Comparison of ENCODE assay signal across 3 cellular contexts in genomic region chr9:78288214-78288892, GRCh38.
TF ChIP-seq lines count a peak whose summit lies in the region.

No MANE protein-coding gene starts in this region.

TF ChIP-seq in IMR-90, 13 proteins besides CTCF, POLR2A, EP300 and RAD21:
- TF ChIP-seq CEBPB (IDR thresholded peaks at IDR 0.05; ENCODE audit: low read depth, low read length) (no peak), USF2 (IDR thresholded peaks at IDR 0.05; ENCODE audit: low read depth, low read length) (no peak), FOS (IDR thresholded peaks at IDR 0.05; ENCODE audit: low read depth, low read length) (no peak), ELK1 (IDR thresholded peaks at IDR 0.05; ENCODE audit: borderline replicate concordance, low read depth, low read length) (no peak), RCOR1 (IDR thresholded peaks at IDR 0.05; ENCODE audit: insufficient replicate concordance, low read length) (no peak), MAZ (IDR thresholded peaks at IDR 0.05; ENCODE audit: borderline replicate concordance, low read depth, low read length) (no peak), SMC3 (IDR thresholded peaks at IDR 0.05; ENCODE audit: low read depth, low read length) (no peak), MXI1 (IDR thresholded peaks at IDR 0.05; ENCODE audit: borderline replicate concordance, low read depth, low read length) (no peak), RFX5 (IDR thresholded peaks at IDR 0.05; ENCODE audit: low read depth, low read length) (no peak), CHD1 (IDR thresholded peaks at IDR 0.05; ENCODE audit: low read depth, low read length) (no peak), MAFK (IDR thresholded peaks at IDR 0.05; ENCODE audit: low read depth, low read length) (no peak), NFE2L2 (IDR thresholded peaks at IDR 0.05; ENCODE audit: low read depth, low read length) (no peak), BHLHE40 (IDR thresholded peaks at IDR 0.05; ENCODE audit: low read depth, low read length) (no peak)

TF ChIP-seq in H1, 55 proteins besides CTCF, POLR2A, EP300 and RAD21:
- TF ChIP-seq PHF8 (conservative IDR thresholded peaks at IDR 0.05; ENCODE audit: low read depth, low read length): no peak
- TF ChIP-seq SUZ12 (IDR thresholded peaks at IDR 0.05; ENCODE audit: low read length): no peak
- no peak for TF ChIP-seq MAX (IDR thresholded peaks at IDR 0.05)
- no peak for TF ChIP-seq GTF2F1 (IDR thresholded peaks at IDR 0.05; ENCODE audit: borderline replicate concordance, low read depth, low read length)
- TF ChIP-seq ATF2 (IDR thresholded peaks at IDR 0.05; ENCODE audit: low read length): no peak
- TF ChIP-seq SIRT6 (IDR thresholded peaks at IDR 0.05; ENCODE audit: low read length): no peak
- no peak for TF ChIP-seq NRF1 (IDR thresholded peaks at IDR 0.05; ENCODE audit: low read depth, low read length)
- TF ChIP-seq TAF7 (optimal IDR thresholded peaks at IDR 0.05; ENCODE audit: borderline replicate concordance, low read depth, low read length): no peak
- TF ChIP-seq RFX5 (IDR thresholded peaks at IDR 0.05; ENCODE audit: borderline replicate concordance, low read depth, low read length): no peak
- no peak for TF ChIP-seq HDAC2 (IDR thresholded peaks at IDR 0.05; ENCODE audit: borderline replicate concordance in 1 of 2, low read depth in 2 of 2, low read length in 2 of 2)
- TF ChIP-seq HDAC6 (IDR thresholded peaks at IDR 0.05; ENCODE audit: low read depth, low read length): no peak
- no peak for TF ChIP-seq KDM1A (IDR thresholded peaks at IDR 0.05; ENCODE audit: borderline replicate concordance, low read length)
- no peak for TF ChIP-seq RNF2 (IDR thresholded peaks at IDR 0.05; ENCODE audit: borderline replicate concordance, low read depth, low read length, missing control alignments, poor library complexity, severe bottlenecking)
- no peak for TF ChIP-seq NANOG (IDR thresholded peaks at IDR 0.05; ENCODE audit: insufficient read depth, low read depth, low read length, poor library complexity, severe bottlenecking)
- TF ChIP-seq JUN (IDR thresholded peaks at IDR 0.05; ENCODE audit: low read depth, low read length): no peak

TF ChIP-seq in SK-N-SH, 30 proteins besides CTCF, POLR2A, EP300 and RAD21:
- TF ChIP-seq TCF12 (IDR thresholded peaks at IDR 0.05): no peak
- no peak for TF ChIP-seq SIN3A (IDR thresholded peaks at IDR 0.05; ENCODE audit: borderline replicate concordance, low read depth, low read length)
- TF ChIP-seq USF2 (IDR thresholded peaks at IDR 0.05; ENCODE audit: borderline replicate concordance, low read depth, low read length): no peak
- TF ChIP-seq USF1 (IDR thresholded peaks at IDR 0.05; ENCODE audit: borderline replicate concordance, low read depth): no peak
- no peak for TF ChIP-seq ELF1 (IDR thresholded peaks at IDR 0.05)
- no peak for TF ChIP-seq YY1 (IDR thresholded peaks at IDR 0.05; ENCODE audit: low read depth)
- TF ChIP-seq SMC3 (IDR thresholded peaks at IDR 0.05; ENCODE audit: low read depth, low read length): no peak
- TF ChIP-seq ZBTB33 (IDR thresholded peaks at IDR 0.05; ENCODE audit: borderline replicate concordance, low read depth): no peak
